Comparison of ENCODE assay signal across 4 cellular contexts in genomic region chr16:30844346-30844670, GRCh38.
"Had no signal": no experiment of that assay in that cellular context is flagged by ENCODE, and none has a peak within 500 bp of the region (broad histone marks: within the 10 kb centered on the region; RNA-seq: fewer than 3 reads in every experiment).

No MANE protein-coding gene starts in this region.

- FAIRE-seq: pancreas had no signal

- H3K36me3 Mint-ChIP-seq: activated naive CD4-positive, alpha-beta T cell treated with anti-CD3 and anti-CD28 coated beads, Interleukin-2, amount 10 ng/mL, durations not matched to agents 7 days and 5 days had no signal

- H3K27me3 ChIP-seq: brain microvascular endothelial cell, pancreas, transverse colon had no signal

- H3K9me3 ChIP-seq: pancreas, transverse colon had no signal

- H3K36me3 ChIP-seq: brain microvascular endothelial cell, pancreas, transverse colon had no signal

- H3K27ac ChIP-seq: brain microvascular endothelial cell had no signal
